In genomic region chrY:6997503-6998066, GRCh38 we compare ENCODE assay signal across 27 cellular contexts.
"Had no signal": no experiment of that assay in that cellular context is flagged by ENCODE, and none has a peak within 500 bp of the region (broad histone marks: within the 10 kb centered on the region; RNA-seq: fewer than 3 reads in every experiment).

No MANE protein-coding gene starts in this region.

- FAIRE-seq: bronchial epithelial cell, frontal cortex had no signal

- ATAC-seq: activated naive CD4-positive, alpha-beta T cell treated with anti-CD3 and anti-CD28 coated beads, Interleukin-2, amount 50 U/mL, for 72 hours; activated T-cell treated with anti-CD3 and anti-CD28 coated beads, Interleukin-2, amount 50 U/mL, for 72 hours; esophagus mucosa; T-helper 17 cell; WTC11 had no signal

- DNase-seq: activated CD4-positive, alpha-beta memory T cell treated with anti-CD3 and anti-CD28 coated beads, Interleukin-2, amount 10 ng/mL, durations not matched to agents 7 days and 5 days; activated CD4-positive, alpha-beta T cell treated with anti-CD3 and anti-CD28 coated beads for 1 hour; activated CD4-positive, alpha-beta T cell treated with anti-CD3 and anti-CD28 coated beads for 4 hours; activated CD4-positive, alpha-beta T cell treated with anti-CD3 and anti-CD28 coated beads, Interleukin-2, amount 10 ng/mL, durations not matched to agents 7 days and 5 days; activated CD4-positive, alpha-beta T cell treated with anti-CD3 and anti-CD28 coated beads, Interleukin-2, amount 50 U/mL, for 4 hours; activated CD8-positive, alpha-beta memory T cell treated with anti-CD3 and anti-CD28 coated beads, Interleukin-2, amount 50 U/mL, for 48 hours; activated gamma-delta T cell; activated naive CD4-positive, alpha-beta T cell; activated naive CD4-positive, alpha-beta T cell treated with anti-CD3 and anti-CD28 coated beads, Interleukin-2, amount 10 ng/mL, durations not matched to agents 7 days and 5 days; activated naive CD8-positive, alpha-beta T cell treated with anti-CD3 and anti-CD28 coated beads, Interleukin-2, amount 10 ng/mL, durations not matched to agents 7 days and 5 days; activated T-cell treated with anti-CD3 and anti-CD28 coated beads for 4 hours; activated T-cell treated with anti-CD3 and anti-CD28 coated beads, Interleukin-2, amount 50 U/mL, for 24 hours; activated T-cell treated with anti-CD3 and anti-CD28 coated beads, Interleukin-2, amount 50 U/mL, for 72 hours; brain microvascular endothelial cell; dorsolateral prefrontal cortex; effector memory CD4-positive, alpha-beta T cell; endodermal cell; foreskin fibroblast; head of caudate nucleus; T-helper 1 cell; T-helper 17 cell; T1000 had no signal
